15 cellular contexts compared by ENCODE assay signal in the genomic region with DNA sequence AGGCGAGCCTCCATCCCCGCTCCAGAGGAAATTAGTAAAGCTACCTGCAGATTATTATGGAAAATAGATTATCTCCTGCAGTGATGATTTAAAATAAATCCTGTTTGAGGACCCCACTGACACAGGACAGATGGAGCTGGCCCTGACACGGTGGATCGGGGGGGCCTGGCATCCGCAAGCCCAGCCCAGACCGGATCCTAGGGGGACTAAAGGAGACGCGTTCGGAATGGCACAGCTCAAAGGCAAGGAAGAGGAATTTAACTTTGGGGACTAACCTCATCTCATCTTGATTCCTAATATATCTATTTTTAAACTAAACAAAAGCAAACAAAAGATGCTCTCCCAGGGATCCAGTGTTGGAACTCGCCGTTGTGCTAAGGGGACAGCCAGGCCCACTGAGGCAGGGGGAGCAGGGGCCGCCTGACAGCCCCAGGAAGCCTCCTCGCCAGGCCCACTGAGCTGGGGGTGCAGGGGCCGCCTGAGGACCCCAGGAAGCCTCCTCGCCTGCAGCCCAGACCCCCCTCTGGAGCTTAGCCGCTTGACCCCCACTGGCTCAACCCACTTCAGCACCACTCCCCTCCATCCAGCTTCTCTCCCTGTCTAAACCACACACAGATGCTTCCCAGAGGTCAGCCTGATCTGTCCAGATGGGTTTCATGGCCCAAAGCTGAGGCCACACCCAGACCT.
DNase-seq lines count a peak whose midpoint lies in the region; ATAC-seq and TF ChIP-seq lines count a peak whose summit lies in the region.
"Had no signal": no experiment of that assay in that cellular context is flagged by ENCODE, and none has a peak within 500 bp of the region (broad histone marks: within the 10 kb centered on the region; RNA-seq: fewer than 3 reads in every experiment).

No MANE protein-coding gene starts in this region.

- no peaks in the 10 kb centered on the region for H3K4me1 ChIP-seq in osteoblast (ENCODE audit: insufficient read depth, low read length)
- H3K4me1 ChIP-seq: BE2C had no signal

- no peak overlapping the region for H3K27ac ChIP-seq in osteoblast (ENCODE audit: low read depth, low read length)
- H3K27ac ChIP-seq: C4-2B, HL-60 had no signal

- H4K20me1 ChIP-seq in osteoblast (ENCODE audit: insufficient read depth, low read length): no peaks in the 10 kb centered on the region

- H3K4me2 ChIP-seq in osteoblast (ENCODE audit: insufficient read depth, low read length): no peak overlapping the region

- peak; percentile 16 for DNase-seq in activated T-cell treated with anti-CD3 and anti-CD28 coated beads, Interleukin-2, amount 50 U/mL, for 24 hours
- DNase-seq in activated T-cell treated with anti-CD3 and anti-CD28 coated beads for 4 hours (no peak), NCI-H524 treated with DMSO at 0.1 percent for 48 hours (lab: John Stamatoyannopoulos, UW) (peak; percentile 6), chondrocyte (ENCODE audit: low spot score) (peak; percentile 64), osteoblast (ENCODE audit: insufficient read length, low spot score, missing footprints) (peak; percentile 38), DMS79 treated with DMSO at 0.1 percent for 48 hours (lab: John Stamatoyannopoulos, UW) (no peak), NOMO-1 (lab: John Stamatoyannopoulos, UW; ENCODE audit: unreplicated experiment in 2 of 2) (no peak)
- DNase-seq: BE2C; CD4-positive, alpha-beta memory T cell; DMS79; EL had no signal

- no peak for ATAC-seq in GM21528 (IDR thresholded peaks at IDR 0.05; ENCODE audit: low FRiP score, unreplicated experiment)
- ATAC-seq: HCT116 had no signal

- peaks cover 22% of the 10 kb centered on the region for H3K27me3 Mint-ChIP-seq in activated T-cell treated with anti-CD3 and anti-CD28 coated beads, Interleukin-2, amount 50 U/mL, for 24 hours
- H3K27me3 Mint-ChIP-seq in chondrocyte (ENCODE audit: low read depth): peaks cover 4% of the 10 kb centered on the region

- H3K4me3 ChIP-seq in osteoblast (ENCODE audit: insufficient read depth, low read length): no peak overlapping the region

- H3K79me2 ChIP-seq in osteoblast (ENCODE audit: insufficient read depth, low read length): no peaks in the 10 kb centered on the region

- H3K4me1 Mint-ChIP-seq in activated T-cell treated with anti-CD3 and anti-CD28 coated beads, Interleukin-2, amount 50 U/mL, for 24 hours (ENCODE audit: low read depth): no peaks in the 10 kb centered on the region
- H3K4me1 Mint-ChIP-seq in chondrocyte (ENCODE audit: low read depth): no peaks in the 10 kb centered on the region
- H3K4me1 Mint-ChIP-seq: CD4-positive, alpha-beta memory T cell had no signal

- TF ChIP-seq CTCF in chondrocyte (IDR thresholded peaks at IDR 0.05) (no peak), osteoblast (IDR thresholded peaks at IDR 0.05; ENCODE audit: extremely low read depth, low read depth, low read length) (no peak)

- no peaks in the 10 kb centered on the region for H3K36me3 Mint-ChIP-seq in activated T-cell treated with anti-CD3 and anti-CD28 coated beads, Interleukin-2, amount 50 U/mL, for 24 hours (ENCODE audit: low read depth)
- H3K36me3 Mint-ChIP-seq in chondrocyte (ENCODE audit: low read depth): peaks cover 8% of the 10 kb centered on the region
- H3K36me3 Mint-ChIP-seq: CD4-positive, alpha-beta memory T cell had no signal

- no peak overlapping the region for H3K4me3 Mint-ChIP-seq in activated T-cell treated with anti-CD3 and anti-CD28 coated beads, Interleukin-2, amount 50 U/mL, for 24 hours
- H3K4me3 Mint-ChIP-seq in chondrocyte (ENCODE audit: unreplicated experiment): no peak overlapping the region
- H3K4me3 Mint-ChIP-seq: CD4-positive, alpha-beta memory T cell had no signal

- H3K9me3 ChIP-seq in osteoblast (ENCODE audit: low read depth, low read length): no peaks in the 10 kb centered on the region

- H3K27me3 ChIP-seq in osteoblast (ENCODE audit: insufficient read depth, low read length): no peaks in the 10 kb centered on the region

- peaks cover 4% of the 10 kb centered on the region for H3K9me3 Mint-ChIP-seq in activated T-cell treated with anti-CD3 and anti-CD28 coated beads, Interleukin-2, amount 50 U/mL, for 24 hours
- H3K9me3 Mint-ChIP-seq in chondrocyte (ENCODE audit: low read depth): peaks cover 14% of the 10 kb centered on the region

- no peaks in the 10 kb centered on the region for H3K36me3 ChIP-seq in osteoblast (ENCODE audit: insufficient read depth, low read length)
- H3K36me3 ChIP-seq: BE2C had no signal

- H2AFZ ChIP-seq in osteoblast (ENCODE audit: low read length): no peak overlapping the region

- H3K27ac Mint-ChIP-seq in activated T-cell treated with anti-CD3 and anti-CD28 coated beads, Interleukin-2, amount 50 U/mL, for 24 hours: no peak overlapping the region
- no peak overlapping the region for H3K27ac Mint-ChIP-seq in chondrocyte (ENCODE audit: unreplicated experiment)
- H3K27ac Mint-ChIP-seq: CD4-positive, alpha-beta memory T cell had no signal

Comparison
In these comparisons a context has a peak if more than half of its experiments do, and no peak if none do; other contexts are left out.
1. DNase-seq: peak in activated T-cell treated with anti-CD3 and anti-CD28 coated beads, Interleukin-2, amount 50 U/mL, for 24 hours (single experiment), NCI-H524 treated with DMSO at 0.1 percent for 48 hours (single experiment), chondrocyte (single experiment) and osteoblast (single experiment); none in activated T-cell treated with anti-CD3 and anti-CD28 coated beads for 4 hours (single experiment), DMS79 treated with DMSO at 0.1 percent for 48 hours (single experiment) and NOMO-1 (0 of 2).